Comparison of ENCODE assay signal across 8 cellular contexts in the genomic region with DNA sequence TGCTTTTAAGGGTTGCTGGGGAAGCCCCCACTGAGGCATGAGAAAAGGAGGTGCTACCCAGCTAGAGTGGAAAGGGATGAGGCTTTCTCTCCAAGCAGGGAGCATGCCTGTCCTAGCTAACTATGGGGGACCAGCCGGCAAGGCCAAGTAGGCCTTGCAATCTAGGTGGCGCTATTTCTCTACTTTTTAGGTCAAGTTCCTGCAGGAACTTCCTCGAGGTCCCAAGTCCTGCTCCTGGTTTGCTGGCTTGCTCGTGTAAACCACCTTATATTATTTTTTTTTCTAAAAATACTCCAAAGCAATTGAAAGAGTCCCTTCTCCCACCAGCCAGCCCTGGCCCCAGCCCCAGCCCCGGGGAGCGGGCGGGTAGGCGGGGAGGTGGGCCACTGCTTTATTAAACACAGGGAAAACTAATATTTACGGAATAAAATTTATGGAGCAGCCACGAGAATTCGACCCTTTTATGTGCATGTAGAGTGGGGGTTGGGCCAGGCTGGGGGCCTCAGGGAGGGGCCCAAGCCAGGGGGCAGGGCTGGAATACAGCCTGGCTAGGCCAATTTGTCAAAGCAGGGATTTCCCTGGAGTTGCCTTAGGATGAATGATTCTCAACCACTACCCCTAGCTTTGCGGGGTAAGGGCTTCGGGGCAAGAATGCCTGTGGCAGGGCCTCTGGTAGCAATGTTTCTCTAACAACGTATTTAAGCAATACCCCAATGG. TPM values are rescaled to one million over a fixed set of nuclear protein-coding genes. Genes with fewer than 3 reads are reported as not detected.
DNase-seq lines count a peak whose midpoint lies in the region; ATAC-seq and TF ChIP-seq lines count a peak whose summit lies in the region.

No MANE protein-coding gene starts in this region.

- H3K36me3 ChIP-seq in prostate gland (no peaks in the 10 kb centered on the region), tibial artery (peaks cover 37 to 46% (median 40%) of the 10 kb centered on the region in 3 donors)

- peak; percentile 41 for DNase-seq in activated CD4-positive, alpha-beta T cell treated with anti-CD3 and anti-CD28 coated beads for 36 hours
- DNase-seq in activated CD4-positive, alpha-beta T cell treated with anti-CD3 and anti-CD28 coated beads for 1 hour, result no peak
- DNase-seq in Kasumi-1 (lab: John Stamatoyannopoulos, UW) (peak; percentile 18 to 55), SHP77 (lab: John Stamatoyannopoulos, UW) (peak; percentile 56 to 80), fibroblast of peridontal ligament (ENCODE audit: extremely low read depth) (peak; percentile 79), prostate gland (ENCODE audit: low spot score) (peak; percentile 60), tibial artery (no peak)

- TF ChIP-seq POLR2A in prostate gland (IDR thresholded peaks at IDR 0.05), result no peak

- no peaks in the 10 kb centered on the region for H3K9me3 ChIP-seq in prostate gland
- no peaks in the 10 kb centered on the region for H3K9me3 ChIP-seq in tibial artery

- H3K27me3 ChIP-seq in prostate gland (replicated peaks; ENCODE audit: insufficient read depth) (no peaks in the 10 kb centered on the region), tibial artery (no peaks in the 10 kb centered on the region)

- H3K36me3 Mint-ChIP-seq in activated CD4-positive, alpha-beta T cell treated with anti-CD3 and anti-CD28 coated beads for 36 hours (ENCODE audit: low read depth), result peaks cover 15% of the 10 kb centered on the region

- H3K27me3 Mint-ChIP-seq in activated CD4-positive, alpha-beta T cell treated with anti-CD3 and anti-CD28 coated beads for 36 hours, result no peaks in the 10 kb centered on the region

- intact Hi-C loops in activated CD4-positive, alpha-beta T cell treated with anti-CD3 and anti-CD28 coated beads for 36 hours (cut with DNase I, micrococcal nuclease), result loop anchor here (1.0 to 5.0 kb wide), 2 partner anchors 46 to 79 kb away; no protein-coding TSS in a partner anchor
- intact Hi-C loops in prostate gland (cut with DNase I), result no loop called here
- intact Hi-C loops in tibial artery (cut with DNase I; ENCODE audit: low total_unique reads), result no loop called here

- H3K27ac Mint-ChIP-seq in activated CD4-positive, alpha-beta T cell treated with anti-CD3 and anti-CD28 coated beads for 36 hours, result no peak overlapping the region

- H3K27ac ChIP-seq in prostate gland (no peak overlapping the region), tibial artery (no peak overlapping the region)

- no peak overlapping the region for H3K4me3 Mint-ChIP-seq in activated CD4-positive, alpha-beta T cell treated with anti-CD3 and anti-CD28 coated beads for 36 hours

- CTCF ChIA-PET in activated CD4-positive, alpha-beta T cell treated with anti-CD3 and anti-CD28 coated beads for 36 hours (lab: Charles Lee), result interaction anchor here (0.6 to 13.7 kb wide), 17 partner anchors 13 to 226 kb away, joined by 3 to 154 read pairs (median 4); a partner anchor contains a TSS

- POLR2A ChIA-PET in activated CD4-positive, alpha-beta T cell treated with anti-CD3 and anti-CD28 coated beads for 36 hours (lab: Charles Lee), result no interaction called here

- no peaks in the 10 kb centered on the region for H3K4me1 Mint-ChIP-seq in activated CD4-positive, alpha-beta T cell treated with anti-CD3 and anti-CD28 coated beads for 36 hours

- 39% methylated on average over 14 of the region's 14 CpGs for WGBS in prostate gland

- no peak for ATAC-seq in activated CD4-positive, alpha-beta T cell treated with anti-CD3 and anti-CD28 coated beads for 36 hours
- ATAC-seq in HG02885 (IDR thresholded peaks at IDR 0.05; ENCODE audit: poor library complexity, unreplicated experiment), result no peak

- TF ChIP-seq CTCF in prostate gland (IDR thresholded peaks at IDR 0.05), result peak; percentile 41 to 62 (median 50)
- peak in 1 of 2 experiments; percentile 25 for TF ChIP-seq CTCF in tibial artery (IDR thresholded peaks at IDR 0.05)

- H3K4me3 ChIP-seq in prostate gland (no peak overlapping the region), tibial artery (no peak overlapping the region)

- peaks cover 2% of the 10 kb centered on the region for H3K4me1 ChIP-seq in prostate gland (replicated peaks)
- H3K4me1 ChIP-seq in tibial artery, result no peaks in the 10 kb centered on the region

- no peaks in the 10 kb centered on the region for H3K9me3 Mint-ChIP-seq in activated CD4-positive, alpha-beta T cell treated with anti-CD3 and anti-CD28 coated beads for 36 hours (ENCODE audit: low read depth)

RNA-seq across cellular contexts. Expression of a gene that starts 12.8 kb away (rescaled TPM):
- under 1 TPM in 1 of 2 experiments, not detected in 1; 0.12 TPM for total RNA-seq in activated CD4-positive, alpha-beta T cell treated with anti-CD3 and anti-CD28 coated beads for 36 hours
- 1 to 10 TPM; 3.2 to 9.6 TPM for total RNA-seq in prostate gland

RNA-seq across cellular contexts. Expression of a gene that starts 32.3 kb away (rescaled TPM):
- total RNA-seq in activated CD4-positive, alpha-beta T cell treated with anti-CD3 and anti-CD28 coated beads for 36 hours, result not detected
- total RNA-seq in prostate gland, result 1 to 10 TPM in 1 of 2 donors, not detected in 1; 4.4 TPM

Comparison
In these comparisons a context has a peak if more than half of its experiments do, and no peak if none do; other contexts are left out.
1. DNase-seq: peak in activated CD4-positive, alpha-beta T cell treated with anti-CD3 and anti-CD28 coated beads for 36 hours (single experiment), Kasumi-1 (2 of 2), SHP77 (2 of 2), fibroblast of peridontal ligament (single experiment) and prostate gland (single experiment); none in activated CD4-positive, alpha-beta T cell treated with anti-CD3 and anti-CD28 coated beads for 1 hour (single experiment) and tibial artery (0 of 2).
2. intact Hi-C loops: an anchor here in activated CD4-positive, alpha-beta T cell treated with anti-CD3 and anti-CD28 coated beads for 36 hours (1.0 to 5.0 kb wide); none called in prostate gland and tibial artery.